19 cellular contexts compared by ENCODE assay signal in the genomic region with DNA sequence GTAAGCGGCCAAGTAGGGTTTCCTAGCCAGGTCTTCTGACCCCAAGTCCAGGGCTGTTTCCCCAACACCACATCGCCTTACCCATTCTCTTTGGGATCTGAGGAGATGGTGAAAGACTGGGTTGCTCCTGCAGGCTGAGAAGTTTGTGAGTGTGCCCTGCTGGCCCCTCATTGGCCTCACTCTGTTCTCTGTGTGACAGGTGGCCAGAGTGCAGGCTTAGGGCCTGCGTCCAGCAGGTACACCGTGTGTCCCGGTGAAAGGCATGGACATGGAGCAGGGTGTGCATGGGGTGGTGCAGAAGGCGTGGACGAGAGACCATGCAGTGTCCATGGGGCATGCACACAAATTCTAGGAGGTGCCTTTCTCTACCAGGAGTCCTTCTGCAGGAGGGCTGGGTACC.
DNase-seq lines count a peak whose midpoint lies in the region; FAIRE-seq and TF ChIP-seq lines count a peak whose summit lies in the region.
"Had no signal": no experiment of that assay in that cellular context is flagged by ENCODE, and none has a peak within 500 bp of the region (broad histone marks: within the 10 kb centered on the region; RNA-seq: fewer than 3 reads in every experiment).

No MANE protein-coding gene starts in this region.

- CTCF ChIA-PET in A673 (lab: Charles Lee) = no interaction called here

- DNase-seq in bronchial epithelial cell (ENCODE audit: low read depth) = no peak
- DNase-seq in coronary artery (ENCODE audit: low spot score) = peak; percentile 64
- no peak for DNase-seq in trophoblast cell
- DNase-seq in A673 (ENCODE audit: low spot score) = no peak
- no peak for DNase-seq in COR-L47 (lab: John Stamatoyannopoulos, UW)
- DNase-seq in NCI-H510A treated with DMSO at 0.1 percent for 48 hours (lab: John Stamatoyannopoulos, UW) = no peak
- DNase-seq: CD4-positive, CD25-positive, alpha-beta regulatory T cell; CD8-positive, alpha-beta T cell; DMS 273 treated with DMSO at 0.1 percent for 48 hours; DMS79; EL; GF-D8; H9 had no signal

- H3K79me2 ChIP-seq in trophoblast cell (ENCODE audit: control insufficient read depth, insufficient read depth, low read length, poor library complexity) = no peaks in the 10 kb centered on the region

- no peak overlapping the region for H3K4ac ChIP-seq in trophoblast cell (ENCODE audit: low read depth, low read length)

- no peak overlapping the region for H4K91ac ChIP-seq in trophoblast cell (ENCODE audit: low read depth, low read length)

- no peak overlapping the region for H2BK120ac ChIP-seq in trophoblast cell (ENCODE audit: insufficient read depth, low read length, poor library complexity)

- WGBS in trophoblast cell (ENCODE audit: extremely low coverage, insufficient coverage, insufficient read length) = no CpG with 5 or more reads among the region's 7 CpGs

- H3K9me3 ChIP-seq in trophoblast cell (ENCODE audit: insufficient read depth, low read depth, low read length) = no peaks in the 10 kb centered on the region
- H3K9me3 ChIP-seq in A673 (ENCODE audit: low read depth, low read length, poor library complexity, severe bottlenecking) = no peaks in the 10 kb centered on the region
- H3K9me3 ChIP-seq: BLaER1 had no signal

- H2BK5ac ChIP-seq in trophoblast cell (ENCODE audit: low read depth, low read length, poor library complexity) = no peak overlapping the region

- H3K23ac ChIP-seq in trophoblast cell (ENCODE audit: low read length) = no peak overlapping the region

- no peak overlapping the region for H2BK12ac ChIP-seq in trophoblast cell (ENCODE audit: low read length)

- peak; percentile 23 for FAIRE-seq in bronchial epithelial cell (lab: Jason Lieb, UNC)
- FAIRE-seq: D721Med, GM12891, GM18507 had no signal

- H3K9ac ChIP-seq in trophoblast cell (ENCODE audit: low read length) = no peak overlapping the region
- H3K9ac ChIP-seq: BLaER1 had no signal

- no peak overlapping the region for H4K12ac ChIP-seq in trophoblast cell (ENCODE audit: low read depth, low read length)

- intact Hi-C loops in A673 (cut with micrococcal nuclease; ENCODE audit: unreplicated experiment) = loop anchor here (10.0 kb wide), 1 partner anchor 606 kb away; no protein-coding TSS in a partner anchor

- no peak overlapping the region for H3K27ac ChIP-seq in coronary artery
- H3K27ac ChIP-seq in trophoblast cell (ENCODE audit: low read depth, low read length) = no peak overlapping the region
- no peak overlapping the region for H3K27ac ChIP-seq in A673 (ENCODE audit: low read depth, low read length, poor library complexity, severe bottlenecking)
- H3K27ac ChIP-seq: BLaER1, C4-2B had no signal

- TF ChIP-seq CTCF in bronchial epithelial cell (IDR thresholded peaks at IDR 0.05; ENCODE audit: insufficient read depth, low read length, severe bottlenecking) (no peak), coronary artery (IDR thresholded peaks at IDR 0.05) (no peak), A673 (conservative IDR thresholded peaks at IDR 0.05; ENCODE audit: low read depth, low read length) (no peak)

- H4K8ac ChIP-seq in trophoblast cell (ENCODE audit: low read depth, low read length) = no peak overlapping the region

- H3K4me3 ChIP-seq in bronchial epithelial cell (ENCODE audit: low read depth, low read length) (no peak overlapping the region), coronary artery (no peak overlapping the region), trophoblast cell (ENCODE audit: low read depth, low read length) (peak overlapping the region; percentile 3), A673 (ENCODE audit: low read depth, low read length, poor library complexity, severe bottlenecking) (no peak overlapping the region)
- H3K4me3 ChIP-seq: BLaER1, GM23338 had no signal

- H3K14ac ChIP-seq in trophoblast cell (ENCODE audit: low read length) = no peak overlapping the region

- POLR2A ChIA-PET in A673 (lab: Charles Lee; ENCODE audit: low non-redundant PET) = no interaction called here

- H3K4me2 ChIP-seq in trophoblast cell (ENCODE audit: low read length) = no peak overlapping the region
- H3K4me2 ChIP-seq: BLaER1, GM23338 had no signal

- H3K18ac ChIP-seq in trophoblast cell (ENCODE audit: low read length) = no peak overlapping the region

- H2AFZ ChIP-seq in trophoblast cell (ENCODE audit: insufficient read depth, low read length, poor library complexity) = no peak overlapping the region
- H2AFZ ChIP-seq: GM23338 had no signal

- no peak overlapping the region for H2AK5ac ChIP-seq in trophoblast cell (ENCODE audit: low read length)

- no peaks in the 10 kb centered on the region for H3K36me3 ChIP-seq in bronchial epithelial cell (ENCODE audit: control insufficient read depth, insufficient read depth, low read length)
- H3K36me3 ChIP-seq in trophoblast cell (ENCODE audit: control insufficient read depth in 1 of 2, insufficient read depth in 2 of 2, low read length in 2 of 2) = no peaks in the 10 kb centered on the region
- H3K36me3 ChIP-seq in A673 (ENCODE audit: insufficient read depth, low read length, poor library complexity, severe bottlenecking) = no peaks in the 10 kb centered on the region
- H3K36me3 ChIP-seq: BLaER1 had no signal

- no TSS peak for BruUV-seq in A673 (replicated peaks; lab: Mats Ljungman, UMichigan)

- no peaks in the 10 kb centered on the region for H3K79me1 ChIP-seq in trophoblast cell (ENCODE audit: low read length)

- no peaks in the 10 kb centered on the region for H3K27me3 ChIP-seq in bronchial epithelial cell (ENCODE audit: control insufficient read depth, insufficient read depth, low read length)
- H3K27me3 ChIP-seq in trophoblast cell (ENCODE audit: insufficient read depth, low read length) = no peaks in the 10 kb centered on the region
- no peaks in the 10 kb centered on the region for H3K27me3 ChIP-seq in A673 (replicated peaks; ENCODE audit: insufficient read depth, low read depth, low read length, poor library complexity)
- H3K27me3 ChIP-seq: BLaER1 had no signal

- H3K4me1 ChIP-seq in trophoblast cell (ENCODE audit: control insufficient read depth in 1 of 2, insufficient read depth in 2 of 2, low read length in 2 of 2) (no peaks in the 10 kb centered on the region), A673 (ENCODE audit: insufficient read depth, low read length, poor library complexity, severe bottlenecking) (no peaks in the 10 kb centered on the region)
- H3K4me1 ChIP-seq: BLaER1 had no signal
